In the genomic region with DNA sequence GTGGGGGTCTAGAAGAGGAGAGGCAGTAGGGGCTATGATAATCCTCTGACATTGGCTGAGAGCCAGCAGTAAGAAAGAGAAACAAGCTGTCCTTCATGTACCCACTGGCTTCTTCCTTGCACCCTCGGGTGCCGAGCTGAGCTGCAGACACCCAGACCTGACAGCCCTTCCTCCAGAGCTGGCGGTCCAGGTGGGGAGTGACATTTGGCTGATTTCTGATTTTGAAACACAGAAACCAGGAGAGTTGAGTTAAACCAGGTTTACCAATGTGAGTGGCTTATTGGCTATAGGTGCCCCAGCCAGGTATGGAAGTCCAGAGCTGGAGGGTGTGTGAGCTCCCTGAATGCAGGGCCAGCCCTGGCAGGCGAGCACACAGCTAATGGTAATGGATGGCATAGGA, we compare ENCODE assay signal across 18 cellular contexts. TPM values are rescaled to one million over a fixed set of nuclear protein-coding genes. Genes with fewer than 3 reads are reported as not detected.
DNase-seq lines count a peak whose midpoint lies in the region; ATAC-seq and TF ChIP-seq lines count a peak whose summit lies in the region.
"Had no signal": no experiment of that assay in that cellular context is flagged by ENCODE, and none has a peak within 500 bp of the region (broad histone marks: within the 10 kb centered on the region; RNA-seq: fewer than 3 reads in every experiment).

No MANE protein-coding gene starts in this region.

- ATAC-seq in HG03571 (IDR thresholded peaks at IDR 0.05; ENCODE audit: unreplicated experiment) = no peak
- no peak for ATAC-seq in HG03442 (IDR thresholded peaks at IDR 0.05; ENCODE audit: unreplicated experiment)

- H2AK5ac ChIP-seq in trophoblast cell (ENCODE audit: low read length) = peak overlapping the region; percentile 88

- POLR2A ChIA-PET in MCF 10A (lab: Yijun Ruan, JAX) = interaction anchor here (1.0 kb wide), 1 partner anchor 28 kb away, joined by 3 read pairs; no protein-coding TSS in a partner anchor

- TF ChIP-seq POLR2A in breast epithelium (IDR thresholded peaks at IDR 0.05) = no peak
- no peak for TF ChIP-seq POLR2A in esophagus squamous epithelium (IDR thresholded peaks at IDR 0.05)
- TF ChIP-seq POLR2A in vagina (IDR thresholded peaks at IDR 0.05) = no peak

- H3K18ac ChIP-seq in trophoblast cell (ENCODE audit: low read length) = peak overlapping the region; percentile 40

- peak overlapping the region; percentile 87 for H2BK12ac ChIP-seq in trophoblast cell (ENCODE audit: low read length)

- H3K9me3 ChIP-seq in breast epithelium (no peaks in the 10 kb centered on the region), esophagus squamous epithelium (no peaks in the 10 kb centered on the region), trophoblast cell (ENCODE audit: insufficient read depth, low read depth, low read length) (no peaks in the 10 kb centered on the region), vagina (no peaks in the 10 kb centered on the region)

- no peak overlapping the region for H3K4me3 ChIP-seq in breast epithelium
- no peak overlapping the region for H3K4me3 ChIP-seq in esophagus squamous epithelium
- no peak overlapping the region for H3K4me3 ChIP-seq in trophoblast cell (ENCODE audit: low read depth, low read length)
- no peak overlapping the region for H3K4me3 ChIP-seq in vagina

- no peak overlapping the region for H4K12ac ChIP-seq in trophoblast cell (ENCODE audit: low read depth, low read length)

- H2BK5ac ChIP-seq in trophoblast cell (ENCODE audit: low read depth, low read length, poor library complexity) = peak overlapping the region; percentile 36

- intact Hi-C loops in breast epithelium (cut with DNase I; ENCODE audit: low total_unique reads) (no loop called here), MCF 10A (cut with micrococcal nuclease) (no loop called here), esophagus squamous epithelium (cut with DNase I) (no loop called here), vagina (cut with DNase I) (no loop called here)

- peak overlapping the region; percentile 90 for H4K91ac ChIP-seq in trophoblast cell (ENCODE audit: low read depth, low read length)

- peak overlapping the region; percentile 81 to 90 for H3K27ac ChIP-seq in breast epithelium
- H3K27ac ChIP-seq in esophagus squamous epithelium = peak overlapping the region in 3 of 4 donors; percentile 24 to 71 (median 62)
- peak overlapping the region; percentile 3 for H3K27ac ChIP-seq in trophoblast cell (ENCODE audit: low read depth, low read length)
- peak overlapping the region; percentile 13 for H3K27ac ChIP-seq in vagina

- no peak overlapping the region for H3K23ac ChIP-seq in trophoblast cell (ENCODE audit: low read length)

- H3K4ac ChIP-seq in trophoblast cell (ENCODE audit: low read depth, low read length) = peak overlapping the region; percentile 31

- H3K27me3 Mint-ChIP-seq in MCF 10A (ENCODE audit: insufficient read depth, unreplicated experiment) = peaks cover 9% of the 10 kb centered on the region

- DNase-seq in breast epithelium (ENCODE audit: low spot score in 2 of 2) (no peak), MCF 10A (ENCODE audit: unreplicated experiment) (no peak), esophagus squamous epithelium (lab: John Stamatoyannopoulos, UW) (no peak), trophoblast cell (no peak), vagina (ENCODE audit: extremely low spot score in 2 of 2) (peak in 1 of 2 donors; percentile 79), AG08396 (ENCODE audit: low spot score) (no peak)
- DNase-seq: C1 segment of cervical spinal cord, DMS 273 treated with DMSO at 0.1 percent for 48 hours, H7, IMR-90, Karpas-422, MM.1S, NCI-H1092 treated with DMSO at 0.1 percent for 48 hours, NCI-H1694, NCI-H2107, NCI-H2227 treated with DMSO at 0.1 percent for 48 hours had no signal

- 74 to 81% methylated on average over 3 to 4 of the region's 4 CpGs for WGBS in esophagus squamous epithelium, 2 donors
- no CpG with 5 or more reads among the region's 4 CpGs for WGBS in trophoblast cell (ENCODE audit: extremely low coverage, insufficient coverage, insufficient read length)

- H3K79me1 ChIP-seq in trophoblast cell (ENCODE audit: low read length) = peaks cover 32% of the 10 kb centered on the region

- H3K4me1 ChIP-seq in breast epithelium (peaks cover 12 to 30% of the 10 kb centered on the region in 2 donors), esophagus squamous epithelium (peaks cover 26 to 65% (median 27%) of the 10 kb centered on the region in 3 donors), trophoblast cell (ENCODE audit: control insufficient read depth in 1 of 2, insufficient read depth in 2 of 2, low read length in 2 of 2) (peaks cover 30 to 49% of the 10 kb centered on the region in 2 experiments), vagina (peaks cover 60% of the 10 kb centered on the region)

- H3K36me3 ChIP-seq in breast epithelium = no peaks in the 10 kb centered on the region
- H3K36me3 ChIP-seq in esophagus squamous epithelium = no peaks in the 10 kb centered on the region
- H3K36me3 ChIP-seq in trophoblast cell (ENCODE audit: control insufficient read depth in 1 of 2, insufficient read depth in 2 of 2, low read length in 2 of 2) = no peaks in the 10 kb centered on the region
- H3K36me3 ChIP-seq in vagina = no peaks in the 10 kb centered on the region

- no peak overlapping the region for H3K27ac Mint-ChIP-seq in MCF 10A (ENCODE audit: low read depth, unreplicated experiment)

- peaks cover 5% of the 10 kb centered on the region for H3K4me1 Mint-ChIP-seq in MCF 10A (ENCODE audit: insufficient read depth, unreplicated experiment)

- H3K4me2 ChIP-seq in trophoblast cell (ENCODE audit: low read length) = no peak overlapping the region

- H3K27me3 ChIP-seq in breast epithelium (no peaks in the 10 kb centered on the region), esophagus squamous epithelium (peaks cover 0 to 8% (median 0%) of the 10 kb centered on the region in 4 donors), trophoblast cell (ENCODE audit: insufficient read depth, low read length) (no peaks in the 10 kb centered on the region), vagina (no peaks in the 10 kb centered on the region)

- H2BK120ac ChIP-seq in trophoblast cell (ENCODE audit: insufficient read depth, low read length, poor library complexity) = peak overlapping the region; percentile 69

- H3K79me2 ChIP-seq in trophoblast cell (ENCODE audit: control insufficient read depth, insufficient read depth, low read length, poor library complexity) = peaks cover 6% of the 10 kb centered on the region

- no peak overlapping the region for H3K4me3 Mint-ChIP-seq in MCF 10A (ENCODE audit: unreplicated experiment)

- TF ChIP-seq CTCF in breast epithelium (IDR thresholded peaks at IDR 0.05) (no peak), MCF 10A (IDR thresholded peaks at IDR 0.05; ENCODE audit: unreplicated experiment) (no peak), esophagus squamous epithelium (IDR thresholded peaks at IDR 0.05) (no peak), vagina (IDR thresholded peaks at IDR 0.05) (no peak)

- no peak overlapping the region for H2AFZ ChIP-seq in trophoblast cell (ENCODE audit: insufficient read depth, low read length, poor library complexity)

- CTCF ChIA-PET in MCF 10A (lab: Yijun Ruan, JAX) = interaction anchor here (1.4 kb wide), 1 partner anchor 15 kb away, joined by 3 read pairs; no protein-coding TSS in a partner anchor

- no peak overlapping the region for H3K9ac ChIP-seq in trophoblast cell (ENCODE audit: low read length)

- peak overlapping the region; percentile 43 for H4K8ac ChIP-seq in trophoblast cell (ENCODE audit: low read depth, low read length)

- H3K36me3 Mint-ChIP-seq in MCF 10A (ENCODE audit: insufficient read depth, unreplicated experiment) = no peaks in the 10 kb centered on the region

- no peaks in the 10 kb centered on the region for H3K9me3 Mint-ChIP-seq in MCF 10A (ENCODE audit: unreplicated experiment)

- BruUV-seq in MCF 10A (replicated peaks; lab: Mats Ljungman, UMichigan) = no TSS peak

- H3K14ac ChIP-seq in trophoblast cell (ENCODE audit: low read length) = peak overlapping the region; percentile 63

RNA-seq across cellular contexts. Expression of gene GADD45G, which starts 59.2 kb away (rescaled TPM):
- total RNA-seq in breast epithelium = 10 to 100 TPM; 13.0 to 24.3 (median 15.8) TPM
- total RNA-seq in MCF 10A (2022) = 0.69 TPM in 1 of 2 replicates, not detected in the other
- 10 to 100 TPM in 2 of 4 donors, 1 to 10 TPM in 2; 1.8 to 18.7 (median 8.5) TPM for total RNA-seq in esophagus squamous epithelium
- polyA plus RNA-seq in trophoblast cell (2013) = 140 and 155 TPM in 2 replicates
- 16.2 TPM for total RNA-seq in vagina
- total RNA-seq: IMR-90 had no signal

Comparison
In these comparisons a context has a peak if more than half of its experiments do, and no peak if none do; other contexts are left out.
1. H3K27ac ChIP-seq: peak in every context shown above with its lines; median percentile 86 in breast epithelium; 62 in esophagus squamous epithelium; 13 in vagina; 3 in trophoblast cell.